In genomic region chr12:64671682-64672081, GRCh38 we compare ENCODE assay signal across 11 cellular contexts.
DNase-seq lines count a peak whose midpoint lies in the region; ATAC-seq and TF ChIP-seq lines count a peak whose summit lies in the region.
"Had no signal": no experiment of that assay in that cellular context is flagged by ENCODE, and none has a peak within 500 bp of the region (broad histone marks: within the 10 kb centered on the region; RNA-seq: fewer than 3 reads in every experiment).

No MANE protein-coding gene starts in this region.

- ATAC-seq in left ventricle myocardium superior (no peak), memory B cell (ENCODE audit: low read depth) (no peak), GM21576 (IDR thresholded peaks at IDR 0.05; ENCODE audit: unreplicated experiment) (no peak), psoas muscle (no peak)
- ATAC-seq in activated naive CD8-positive, alpha-beta T cell treated with anti-CD3 and anti-CD28 coated beads, Interleukin-2, amount 50 U/mL, for 24 hours = no peak

- no peaks in the 10 kb centered on the region for H3K9me3 Mint-ChIP-seq in activated naive CD8-positive, alpha-beta T cell treated with anti-CD3 and anti-CD28 coated beads, Interleukin-2, amount 50 U/mL, for 24 hours
- H3K9me3 Mint-ChIP-seq in memory B cell (no peaks in the 10 kb centered on the region), type B pancreatic cell (no peaks in the 10 kb centered on the region)
- H3K9me3 Mint-ChIP-seq: dendritic cell treated with granulocyte-macrophage colony-stimulating factor and Interleukin-4, amounts not matched to agents 40 ng/mL and 50 ng/mL, for 4 days had no signal

- H3K27me3 Mint-ChIP-seq in activated naive CD8-positive, alpha-beta T cell treated with anti-CD3 and anti-CD28 coated beads, Interleukin-2, amount 50 U/mL, for 24 hours = no peaks in the 10 kb centered on the region
- H3K27me3 Mint-ChIP-seq in memory B cell = no peaks in the 10 kb centered on the region
- H3K27me3 Mint-ChIP-seq in type B pancreatic cell = no peaks in the 10 kb centered on the region
- H3K27me3 Mint-ChIP-seq: dendritic cell treated with granulocyte-macrophage colony-stimulating factor and Interleukin-4, amounts not matched to agents 40 ng/mL and 50 ng/mL, for 4 days had no signal

- H3K27ac ChIP-seq in cardiac muscle cell (peak overlapping the region; percentile 77), psoas muscle (no peak overlapping the region)

- TF ChIP-seq CTCF in cardiac muscle cell (IDR thresholded peaks at IDR 0.05; ENCODE audit: low read depth, low read length) (no peak), type B pancreatic cell (conservative IDR thresholded peaks at IDR 0.05) (no peak), psoas muscle (IDR thresholded peaks at IDR 0.05) (no peak)

- peaks cover 93% of the 10 kb centered on the region for H3K4me1 Mint-ChIP-seq in activated naive CD8-positive, alpha-beta T cell treated with anti-CD3 and anti-CD28 coated beads, Interleukin-2, amount 50 U/mL, for 24 hours
- peaks cover 63% of the 10 kb centered on the region for H3K4me1 Mint-ChIP-seq in memory B cell
- H3K4me1 Mint-ChIP-seq in type B pancreatic cell (ENCODE audit: unreplicated experiment) = peaks cover 59% of the 10 kb centered on the region

- WGBS in psoas muscle, 3 donors = 68 to 81% (median 73%) methylated on average over 4 of the region's 4 CpGs

- peak overlapping the region; percentile 97 for H3K27ac Mint-ChIP-seq in activated naive CD8-positive, alpha-beta T cell treated with anti-CD3 and anti-CD28 coated beads, Interleukin-2, amount 50 U/mL, for 24 hours
- H3K27ac Mint-ChIP-seq in memory B cell = peak overlapping the region; percentile 94
- peak overlapping the region; percentile 77 for H3K27ac Mint-ChIP-seq in type B pancreatic cell

- H3K27me3 ChIP-seq in cardiac muscle cell (no peaks in the 10 kb centered on the region), psoas muscle (ENCODE audit: insufficient read depth in 3 of 3, low read length in 2 of 3) (no peaks in the 10 kb centered on the region)
- H3K27me3 ChIP-seq: BLaER1 had no signal

- H3K4me3 ChIP-seq in cardiac muscle cell = no peak overlapping the region
- H3K4me3 ChIP-seq in psoas muscle = no peak overlapping the region
- H3K4me3 ChIP-seq: BLaER1 had no signal

- H3K4me1 ChIP-seq in cardiac muscle cell (ENCODE audit: low read depth) = peaks cover 69% of the 10 kb centered on the region
- peaks cover 18% of the 10 kb centered on the region for H3K4me1 ChIP-seq in psoas muscle

- no peak for DNase-seq in cardiac muscle cell (ENCODE audit: low read depth in 1 of 2, low spot score in 1 of 2)
- no peak for DNase-seq in left ventricle myocardium superior
- no peak for DNase-seq in activated naive CD8-positive, alpha-beta T cell treated with anti-CD3 and anti-CD28 coated beads, Interleukin-2, amount 50 U/mL, for 24 hours
- no peak for DNase-seq in memory B cell (ENCODE audit: low spot score in 2 of 2)
- DNase-seq in type B pancreatic cell (ENCODE audit: extremely low spot score, unreplicated experiment) = no peak
- DNase-seq in psoas muscle = no peak
- no peak for DNase-seq in globus pallidus (ENCODE audit: low spot score)
- DNase-seq: NCI-H187 treated with DMSO at 0.1 percent for 48 hours had no signal

- intact Hi-C loops in left ventricle myocardium superior (cut with micrococcal nuclease) = loop anchor here (10.0 kb wide), 1 partner anchor 57 kb away; the partner anchor contains the start of gene RASSF3
- intact Hi-C loops in psoas muscle (cut with DNase I) = loop anchor here in 1 of 2 donors (5.0 kb wide), 1 partner anchor 54 kb away; no protein-coding TSS in a partner anchor

- no peaks in the 10 kb centered on the region for H3K9me3 ChIP-seq in cardiac muscle cell (ENCODE audit: low read depth)
- no peaks in the 10 kb centered on the region for H3K9me3 ChIP-seq in psoas muscle
- H3K9me3 ChIP-seq: BLaER1 had no signal

- peaks cover 2% of the 10 kb centered on the region for H3K36me3 Mint-ChIP-seq in activated naive CD8-positive, alpha-beta T cell treated with anti-CD3 and anti-CD28 coated beads, Interleukin-2, amount 50 U/mL, for 24 hours (ENCODE audit: low read depth)
- H3K36me3 Mint-ChIP-seq in memory B cell (peaks cover 5% of the 10 kb centered on the region), type B pancreatic cell (no peaks in the 10 kb centered on the region)

- H3K36me3 ChIP-seq in cardiac muscle cell = no peaks in the 10 kb centered on the region
- H3K36me3 ChIP-seq in psoas muscle (ENCODE audit: insufficient read depth in 1 of 2, low read depth in 1 of 2) = no peaks in the 10 kb centered on the region
- H3K36me3 ChIP-seq: BLaER1 had no signal

- peak overlapping the region; percentile 17 for H3K4me3 Mint-ChIP-seq in activated naive CD8-positive, alpha-beta T cell treated with anti-CD3 and anti-CD28 coated beads, Interleukin-2, amount 50 U/mL, for 24 hours
- H3K4me3 Mint-ChIP-seq in memory B cell (peak overlapping the region; percentile 37), type B pancreatic cell (no peak overlapping the region)
- H3K4me3 Mint-ChIP-seq: dendritic cell treated with granulocyte-macrophage colony-stimulating factor and Interleukin-4, amounts not matched to agents 40 ng/mL and 50 ng/mL, for 4 days had no signal
